In genomic region chr10:128071417-128071782, GRCh38 we compare ENCODE assay signal across 16 cellular contexts.
"Had no signal": no experiment of that assay in that cellular context is flagged by ENCODE, and none has a peak within 500 bp of the region (broad histone marks: within the 10 kb centered on the region; RNA-seq: fewer than 3 reads in every experiment).

No MANE protein-coding gene starts in this region.

- ATAC-seq: activated CD4-positive, CD25-positive, alpha-beta regulatory T cell treated with anti-CD3 and anti-CD28 coated beads, Interleukin-2, amount 50 U/mL, for 24 hours; activated T-cell treated with anti-CD3 and anti-CD28 coated beads, Interleukin-2, amount 50 U/mL, for 72 hours; gastroesophageal sphincter had no signal

- H3K9me3 ChIP-seq: gastroesophageal sphincter, ovary, stomach, thoracic aorta, uterus had no signal

- H3K27me3 Mint-ChIP-seq: naive B cell had no signal

- H3K9me3 Mint-ChIP-seq: naive B cell had no signal

- H3K4me1 ChIP-seq: gastroesophageal sphincter, uterus had no signal

- H3K27ac Mint-ChIP-seq: activated T-cell treated with anti-CD3 and anti-CD28 coated beads, Interleukin-2, amount 50 U/mL, for 72 hours; naive B cell had no signal

- H3K27me3 ChIP-seq: hepatocyte, ovary, stomach, uterus had no signal

- H3K4me3 Mint-ChIP-seq: activated T-cell treated with anti-CD3 and anti-CD28 coated beads, Interleukin-2, amount 50 U/mL, for 72 hours; naive B cell had no signal

- H3K36me3 ChIP-seq: ovary, uterus had no signal

- DNase-seq: activated CD4-positive, alpha-beta T cell treated with anti-CD3 and anti-CD28 coated beads, Interleukin-2, amount 50 U/mL, for 48 hours; activated naive CD4-positive, alpha-beta T cell treated with anti-CD3 and anti-CD28 coated beads, Interleukin-2, amount 50 U/mL, for 16 hours; activated T-cell treated with anti-CD3 and anti-CD28 coated beads, Interleukin-2, amount 50 U/mL, for 72 hours; central memory CD4-positive, alpha-beta T cell; cortex of kidney; effector memory CD4-positive, alpha-beta T cell; midbrain; naive B cell; ovary; stimulated activated CD4-positive, alpha-beta T cell treated with anti-CD3 and anti-CD28 coated beads, Interleukin-4, amount 100 ng/mL, for 4 hours; stomach; uterus had no signal

- H3K27ac ChIP-seq: gastroesophageal sphincter, hepatocyte, ovary, stomach, thoracic aorta, uterus had no signal

- H3K4me3 ChIP-seq: gastroesophageal sphincter, hepatocyte, ovary, stomach, thoracic aorta, uterus had no signal
